In genomic region chr1:1170215-1170890, GRCh38 we compare ENCODE assay signal across 22 cellular contexts. TPM values are rescaled to one million over a fixed set of nuclear protein-coding genes. Genes with fewer than 3 reads are reported as not detected.
DNase-seq lines count a peak whose midpoint lies in the region; ATAC-seq, FAIRE-seq and TF ChIP-seq lines count a peak whose summit lies in the region.
"Had no signal": no experiment of that assay in that cellular context is flagged by ENCODE, and none has a peak within 500 bp of the region (broad histone marks: within the 10 kb centered on the region; RNA-seq: fewer than 3 reads in every experiment).

No MANE protein-coding gene starts in this region.

- H3K4me3 ChIP-seq in HepG2 (replicated peaks in 1 of 3; ENCODE audit: insufficient read depth in 1 of 3, low read depth in 2 of 3, low read length in 3 of 3) (no peak overlapping the region), transverse colon (no peak overlapping the region)
- H3K4me3 ChIP-seq: cardiac muscle cell, lung, suprapubic skin had no signal

- H3K4me1 Mint-ChIP-seq in stimulated activated naive CD8-positive, alpha-beta T cell treated with anti-CD3 and anti-CD28 coated beads, Interleukin-15, amount 100 ng/mL, for 72 hours, result peaks cover 45% of the 10 kb centered on the region

- in situ Hi-C loops in HepG2 (cut with HindIII; ENCODE audit: extremely low pct_ligation_motif_present, low pct_unique_long_range_greater_than_20kb), result no loop called here
- in situ Hi-C loops in transverse colon (cut with MboI; ENCODE audit: low pct_ligation_motif_present in 1 of 4, low pct_unique_long_range_greater_than_20kb in 1 of 4, low sequenced_read_pairs in 3 of 4), result no loop called here

- no TSS peak for BruUV-seq in HepG2 (replicated peaks; lab: Mats Ljungman, UMichigan)

- FAIRE-seq in HepG2 (lab: Jason Lieb, UNC), result no peak
- FAIRE-seq in GM19239 (lab: Jason Lieb, UNC), result no peak

- no peak for DNase-seq in stimulated activated naive CD8-positive, alpha-beta T cell treated with anti-CD3 and anti-CD28 coated beads, Interleukin-15, amount 100 ng/mL, for 72 hours
- no peak for DNase-seq in stimulated activated naive CD8-positive, alpha-beta T cell treated with anti-CD3 and anti-CD28 coated beads, Interleukin-15, Interleukin-2, amounts not matched to agents 100 U/mL and 50 U/mL, for 24 hours
- DNase-seq in amniotic epithelial cell (ENCODE audit: low read depth) (peak; percentile 13), HepG2 (ENCODE audit: low spot score) (no peak), transverse colon (no peak), T-helper 2 cell (no peak), NCI-H345 (lab: John Stamatoyannopoulos, UW) (no peak), GM19239 (ENCODE audit: insufficient read length, low spot score) (no peak)
- DNase-seq: activated CD4-positive, alpha-beta T cell treated with anti-CD3 and anti-CD28 coated beads, Interleukin-2, amount 50 U/mL, for 1 hour; activated T-cell treated with anti-CD3 and anti-CD28 coated beads, Interleukin-2, amount 50 U/mL, for 72 hours; effector memory CD8-positive, alpha-beta T cell; GDM1; GOT3; NCI-H2081 treated with DMSO at 0.1 percent for 48 hours; NCI-H526 treated with DMSO at 0.1 percent for 48 hours; OCI-M1 had no signal

- H3K36me3 ChIP-seq in HepG2 (replicated peaks in 1 of 2; ENCODE audit: control insufficient read depth in 1 of 2, insufficient read depth in 2 of 2, low read length in 2 of 2), result no peaks in the 10 kb centered on the region
- H3K36me3 ChIP-seq in transverse colon, result no peaks in the 10 kb centered on the region
- H3K36me3 ChIP-seq: cardiac muscle cell, suprapubic skin had no signal

- H4K20me1 ChIP-seq in HepG2 (ENCODE audit: insufficient read depth, low read length), result no peaks in the 10 kb centered on the region

- H3K9me3 ChIP-seq in HepG2 (ENCODE audit: low read length) (no peaks in the 10 kb centered on the region), transverse colon (no peaks in the 10 kb centered on the region)
- H3K9me3 ChIP-seq: Caco-2, suprapubic skin had no signal

- ATAC-seq in stimulated activated naive CD8-positive, alpha-beta T cell treated with anti-CD3 and anti-CD28 coated beads, Interleukin-15, amount 100 ng/mL, for 72 hours, result no peak
- no peak for ATAC-seq in stimulated activated naive CD8-positive, alpha-beta T cell treated with anti-CD3 and anti-CD28 coated beads, Interleukin-15, Interleukin-2, amounts not matched to agents 100 U/mL and 50 U/mL, for 24 hours
- no peak for ATAC-seq in HepG2
- ATAC-seq: activated T-cell treated with anti-CD3 and anti-CD28 coated beads, Interleukin-2, amount 50 U/mL, for 72 hours; effector memory CD8-positive, alpha-beta T cell; right cardiac atrium had no signal

- no peak overlapping the region for H3K4me2 ChIP-seq in HepG2 (ENCODE audit: low read depth, low read length)

- 67% methylated on average over 14 of the region's 19 CpGs for WGBS in HepG2 (ENCODE audit: low lambda C conversion rate)
- WGBS in transverse colon (ENCODE audit: low coverage in 1 of 2), 2 donors, result 41% methylated on average over 19 of the region's 19 CpGs; no CpG with 5 or more reads in 1 of the 2 donors

- peak overlapping the region in 1 of 2 donors; percentile 83 for H3K27ac Mint-ChIP-seq in stimulated activated naive CD8-positive, alpha-beta T cell treated with anti-CD3 and anti-CD28 coated beads, Interleukin-15, amount 100 ng/mL, for 72 hours
- H3K27ac Mint-ChIP-seq: activated T-cell treated with anti-CD3 and anti-CD28 coated beads, Interleukin-2, amount 50 U/mL, for 72 hours had no signal

- no peak overlapping the region for H3K27ac ChIP-seq in HepG2 (ENCODE audit: extremely low read length, insufficient read depth, low read length)
- peak overlapping the region in 2 of 4 donors; percentile 6 to 98 for H3K27ac ChIP-seq in transverse colon
- H3K27ac ChIP-seq: cardiac muscle cell, suprapubic skin had no signal

- H3K9ac ChIP-seq in HepG2 (ENCODE audit: insufficient read depth, low read depth, low read length), result no peak overlapping the region

- peaks cover 18 to 35% of the 10 kb centered on the region in 2 experiments for H3K27me3 ChIP-seq in HepG2 (ENCODE audit: control insufficient read depth in 1 of 2, insufficient read depth in 2 of 2, low read length in 2 of 2)
- peaks cover 53% of the 10 kb centered on the region for H3K27me3 ChIP-seq in transverse colon

- TF ChIP-seq EP300 in HepG2 (IDR thresholded peaks at IDR 0.05; ENCODE audit: low read depth in 2 of 2, low read length in 2 of 2) (no peak), HepG2 (CRISPR knock-in tag; IDR thresholded peaks at IDR 0.05; ENCODE audit: borderline replicate concordance) (no peak), transverse colon (IDR thresholded peaks at IDR 0.05; ENCODE audit: low read depth) (no peak)

- H3K27me3 Mint-ChIP-seq in stimulated activated naive CD8-positive, alpha-beta T cell treated with anti-CD3 and anti-CD28 coated beads, Interleukin-15, amount 100 ng/mL, for 72 hours, result peaks cover 25% of the 10 kb centered on the region

- intact Hi-C loops in HepG2 (cut with micrococcal nuclease; ENCODE audit: unreplicated experiment) (loop anchor here (10.0 kb wide), 1 partner anchor 64 kb away; the partner anchor contains the start of genes B3GALT6 and SDF4), transverse colon (cut with DNase I; ENCODE audit: low total_unique reads) (no loop called here)

- H3K4me3 Mint-ChIP-seq in stimulated activated naive CD8-positive, alpha-beta T cell treated with anti-CD3 and anti-CD28 coated beads, Interleukin-15, amount 100 ng/mL, for 72 hours, result peak overlapping the region; percentile 23 to 63

- no peaks in the 10 kb centered on the region for H3K79me2 ChIP-seq in HepG2 (ENCODE audit: insufficient read depth, low read length)

- TF ChIP-seq CTCF in HepG2 (CRISPR knock-in tag; IDR thresholded peaks at IDR 0.05), result no peak
- TF ChIP-seq CTCF in transverse colon (IDR thresholded peaks at IDR 0.05), result no peak

- TF ChIP-seq POLR2A in HepG2 (IDR thresholded peaks at IDR 0.05; ENCODE audit: insufficient read depth in 1 of 2, low read depth in 2 of 2, low read length in 2 of 2), result no peak
- peak; percentile 19 for TF ChIP-seq POLR2A in transverse colon (IDR thresholded peaks at IDR 0.05)

- POLR2A ChIA-PET in HepG2 (lab: Yijun Ruan, JAX), result interaction anchor here (1.6 to 7.4 kb wide), 2 partner anchors 43 to 47 kb away, joined by 5 to 93 read pairs; no protein-coding TSS in a partner anchor

- CTCF ChIA-PET in HepG2 (lab: Yijun Ruan, JAX; ENCODE audit: low intra/inter-chr PET ratio, low total read pairs), result no interaction called here

- peaks cover 55% of the 10 kb centered on the region for H3K4me1 ChIP-seq in HepG2 (ENCODE audit: insufficient read depth, low read length)
- H3K4me1 ChIP-seq in transverse colon, result peaks cover 0 to 23% (median 10%) of the 10 kb centered on the region in 4 donors

- H2AFZ ChIP-seq in HepG2 (ENCODE audit: low read length), result no peak overlapping the region

- H3K9me3 Mint-ChIP-seq in stimulated activated naive CD8-positive, alpha-beta T cell treated with anti-CD3 and anti-CD28 coated beads, Interleukin-15, amount 100 ng/mL, for 72 hours, result no peaks in the 10 kb centered on the region
- H3K9me3 Mint-ChIP-seq: activated T-cell treated with anti-CD3 and anti-CD28 coated beads, Interleukin-2, amount 50 U/mL, for 72 hours; effector memory CD8-positive, alpha-beta T cell had no signal

- no peak for TF ChIP-seq RAD21 in HepG2 (CRISPR knock-in tag; IDR thresholded peaks at IDR 0.05)

RNA-seq across cellular contexts. Expression of gene TTLL10, which starts 3.3 kb away (rescaled TPM):
- total RNA-seq in HepG2 (2016; rRNA removed; fragmentation: Illumina TruSeq; extraction: Trizol), result not detected in 2 replicates
- total RNA-seq in HepG2 (2016; cell fraction: cytosol; rRNA removed; fragmentation: Illumina TruSeq; extraction: Trizol; ENCODE audit: low read depth), result not detected in 2 replicates
- not detected in 2 replicates for total RNA-seq in HepG2 (2016; cell fraction: insoluble cytoplasmic fraction; rRNA removed; fragmentation: Illumina TruSeq; extraction: Trizol)
- not detected in 2 replicates for total RNA-seq in HepG2 (2016; cell fraction: membrane; rRNA removed; fragmentation: Illumina TruSeq; extraction: Trizol)
- not detected in 2 replicates for total RNA-seq in HepG2 (2016; cell fraction: nucleus; rRNA removed; fragmentation: Illumina TruSeq; extraction: Trizol)
- not detected in 2 replicates for polyA plus RNA-seq in HepG2 (2011; rRNA removed)
- 0.06 and 0.08 TPM in 2 replicates for polyA plus RNA-seq in HepG2 (2011; cell fraction: cytosol; rRNA removed)
- 0.24 and 0.48 TPM in 2 replicates for polyA plus RNA-seq in HepG2 (2011; cell fraction: nucleus; rRNA removed)
- 0.07 TPM in 1 of 2 replicates, not detected in the other for polyA plus RNA-seq in HepG2 (2012)
- not detected in 2 replicates for polyA plus RNA-seq in HepG2 (2016; cell fraction: cytosol; fragmentation: Illumina TruSeq; extraction: Trizol; ENCODE audit: low read depth)
- not detected in 2 replicates for polyA plus RNA-seq in HepG2 (2016; cell fraction: insoluble cytoplasmic fraction; fragmentation: Illumina TruSeq; extraction: Trizol; ENCODE audit: low read depth)
- polyA plus RNA-seq in HepG2 (2016; cell fraction: membrane; fragmentation: Illumina TruSeq; extraction: Trizol; ENCODE audit: low read depth), result not detected in 2 replicates
- polyA plus RNA-seq in HepG2 (2016; cell fraction: nucleus; fragmentation: Illumina TruSeq; extraction: Trizol; ENCODE audit: insufficient read depth, low read depth), result not detected in 2 replicates
- 0.18 TPM in 1 of 2 replicates, not detected in the other for polyA minus RNA-seq in HepG2 (2011; rRNA and poly(A)+ RNA removed; ENCODE audit: low replicate concordance)
- polyA minus RNA-seq in HepG2 (2011; cell fraction: cytosol; rRNA and poly(A)+ RNA removed), result not detected in 2 replicates
- not detected in 2 replicates for polyA minus RNA-seq in HepG2 (2011; cell fraction: nucleus; rRNA and poly(A)+ RNA removed)
- under 1 TPM in 2 of 4 donors, not detected in 2; 0.40 to 0.48 TPM for total RNA-seq in transverse colon
- total RNA-seq: cardiac muscle cell, MCF 10A, right cardiac atrium, suprapubic skin had no signal

RNA-seq across cellular contexts. Expression of gene TNFRSF18, which starts 36.0 kb away (rescaled TPM):
- not detected in 2 replicates for total RNA-seq in HepG2 (2016; rRNA removed; fragmentation: Illumina TruSeq; extraction: Trizol)
- not detected in 2 replicates for total RNA-seq in HepG2 (2016; cell fraction: cytosol; rRNA removed; fragmentation: Illumina TruSeq; extraction: Trizol; ENCODE audit: low read depth)
- not detected in 2 replicates for total RNA-seq in HepG2 (2016; cell fraction: insoluble cytoplasmic fraction; rRNA removed; fragmentation: Illumina TruSeq; extraction: Trizol)
- total RNA-seq in HepG2 (2016; cell fraction: membrane; rRNA removed; fragmentation: Illumina TruSeq; extraction: Trizol), result not detected in 2 replicates
- not detected in 2 replicates for total RNA-seq in HepG2 (2016; cell fraction: nucleus; rRNA removed; fragmentation: Illumina TruSeq; extraction: Trizol)
- not detected in 2 replicates for polyA plus RNA-seq in HepG2 (2011; rRNA removed)
- not detected in 2 replicates for polyA plus RNA-seq in HepG2 (2011; cell fraction: cytosol; rRNA removed)
- polyA plus RNA-seq in HepG2 (2011; cell fraction: nucleus; rRNA removed), result 0.19 TPM in 1 of 2 replicates, not detected in the other
- polyA plus RNA-seq in HepG2 (2012), result not detected in 2 replicates
- polyA plus RNA-seq in HepG2 (2016; cell fraction: cytosol; fragmentation: Illumina TruSeq; extraction: Trizol; ENCODE audit: low read depth), result not detected in 2 replicates
- polyA plus RNA-seq in HepG2 (2016; cell fraction: insoluble cytoplasmic fraction; fragmentation: Illumina TruSeq; extraction: Trizol; ENCODE audit: low read depth), result not detected in 2 replicates
- not detected in 2 replicates for polyA plus RNA-seq in HepG2 (2016; cell fraction: membrane; fragmentation: Illumina TruSeq; extraction: Trizol; ENCODE audit: low read depth)
- polyA plus RNA-seq in HepG2 (2016; cell fraction: nucleus; fragmentation: Illumina TruSeq; extraction: Trizol; ENCODE audit: insufficient read depth, low read depth), result not detected in 2 replicates
- polyA minus RNA-seq in HepG2 (2011; rRNA and poly(A)+ RNA removed; ENCODE audit: low replicate concordance), result not detected in 2 replicates
- polyA minus RNA-seq in HepG2 (2011; cell fraction: cytosol; rRNA and poly(A)+ RNA removed), result not detected in 2 replicates
- polyA minus RNA-seq in HepG2 (2011; cell fraction: nucleus; rRNA and poly(A)+ RNA removed), result not detected in 2 replicates
- 1 to 10 TPM in 2 of 4 donors, not detected in 2; 3.3 to 7.9 TPM for total RNA-seq in transverse colon
- total RNA-seq: Caco-2, cardiac muscle cell, MCF 10A had no signal

RNA-seq across cellular contexts. Expression of gene TNFRSF4, which starts 43.6 kb away (rescaled TPM):
- total RNA-seq in HepG2 (2016; rRNA removed; fragmentation: Illumina TruSeq; extraction: Trizol) (not detected in 2 replicates), transverse colon (1 to 10 TPM in 1 of 4 donors, under 1 TPM in 1, not detected in 2; 0.55 to 4.8 TPM)
- not detected in 2 replicates for total RNA-seq in HepG2 (2016; cell fraction: cytosol; rRNA removed; fragmentation: Illumina TruSeq; extraction: Trizol; ENCODE audit: low read depth)
- not detected in 2 replicates for total RNA-seq in HepG2 (2016; cell fraction: insoluble cytoplasmic fraction; rRNA removed; fragmentation: Illumina TruSeq; extraction: Trizol)
- total RNA-seq in HepG2 (2016; cell fraction: membrane; rRNA removed; fragmentation: Illumina TruSeq; extraction: Trizol), result not detected in 2 replicates
- total RNA-seq in HepG2 (2016; cell fraction: nucleus; rRNA removed; fragmentation: Illumina TruSeq; extraction: Trizol), result not detected in 2 replicates
- 0.21 TPM in 1 of 2 replicates, not detected in the other for polyA plus RNA-seq in HepG2 (2011; rRNA removed)
- 0.03 TPM in 1 of 2 replicates, not detected in the other for polyA plus RNA-seq in HepG2 (2011; cell fraction: cytosol; rRNA removed)
- polyA plus RNA-seq in HepG2 (2011; cell fraction: nucleus; rRNA removed), result 0.18 and 0.28 TPM in 2 replicates
- not detected in 2 replicates for polyA plus RNA-seq in HepG2 (2012)
- polyA plus RNA-seq in HepG2 (2016; cell fraction: cytosol; fragmentation: Illumina TruSeq; extraction: Trizol; ENCODE audit: low read depth), result not detected in 2 replicates
- not detected in 2 replicates for polyA plus RNA-seq in HepG2 (2016; cell fraction: insoluble cytoplasmic fraction; fragmentation: Illumina TruSeq; extraction: Trizol; ENCODE audit: low read depth)
- not detected in 2 replicates for polyA plus RNA-seq in HepG2 (2016; cell fraction: membrane; fragmentation: Illumina TruSeq; extraction: Trizol; ENCODE audit: low read depth)
- polyA plus RNA-seq in HepG2 (2016; cell fraction: nucleus; fragmentation: Illumina TruSeq; extraction: Trizol; ENCODE audit: insufficient read depth, low read depth), result not detected in 2 replicates
- not detected in 2 replicates for polyA minus RNA-seq in HepG2 (2011; rRNA and poly(A)+ RNA removed; ENCODE audit: low replicate concordance)
- not detected in 2 replicates for polyA minus RNA-seq in HepG2 (2011; cell fraction: cytosol; rRNA and poly(A)+ RNA removed)
- not detected in 2 replicates for polyA minus RNA-seq in HepG2 (2011; cell fraction: nucleus; rRNA and poly(A)+ RNA removed)
- total RNA-seq: Caco-2, cardiac muscle cell, MCF 10A had no signal
- polyA plus RNA-seq: cardiac muscle cell had no signal

RNA-seq across cellular contexts. Expression of gene C1orf159, which starts 54.5 kb away (rescaled TPM):
- 3.8 and 6.7 TPM in 2 replicates for total RNA-seq in HepG2 (2016; rRNA removed; fragmentation: Illumina TruSeq; extraction: Trizol)
- 6.3 and 6.8 TPM in 2 replicates for total RNA-seq in HepG2 (2016; cell fraction: cytosol; rRNA removed; fragmentation: Illumina TruSeq; extraction: Trizol; ENCODE audit: low read depth)
- total RNA-seq in HepG2 (2016; cell fraction: insoluble cytoplasmic fraction; rRNA removed; fragmentation: Illumina TruSeq; extraction: Trizol), result 3.6 and 6.6 TPM in 2 replicates
- total RNA-seq in HepG2 (2016; cell fraction: membrane; rRNA removed; fragmentation: Illumina TruSeq; extraction: Trizol), result 7.4 and 7.9 TPM in 2 replicates
- 6.3 and 7.7 TPM in 2 replicates for total RNA-seq in HepG2 (2016; cell fraction: nucleus; rRNA removed; fragmentation: Illumina TruSeq; extraction: Trizol)
- polyA plus RNA-seq in HepG2 (2011; rRNA removed), result 3.8 and 4.2 TPM in 2 replicates
- 1.7 and 4.2 TPM in 2 replicates for polyA plus RNA-seq in HepG2 (2011; cell fraction: cytosol; rRNA removed)
- polyA plus RNA-seq in HepG2 (2011; cell fraction: nucleus; rRNA removed), result 22.9 and 35.9 TPM in 2 replicates
- polyA plus RNA-seq in HepG2 (2012), result 2.8 and 3.2 TPM in 2 replicates
- 4.7 and 6.0 TPM in 2 replicates for polyA plus RNA-seq in HepG2 (2016; cell fraction: cytosol; fragmentation: Illumina TruSeq; extraction: Trizol; ENCODE audit: low read depth)
- polyA plus RNA-seq in HepG2 (2016; cell fraction: insoluble cytoplasmic fraction; fragmentation: Illumina TruSeq; extraction: Trizol; ENCODE audit: low read depth), result 3.5 and 4.0 TPM in 2 replicates
- 7.0 and 8.1 TPM in 2 replicates for polyA plus RNA-seq in HepG2 (2016; cell fraction: membrane; fragmentation: Illumina TruSeq; extraction: Trizol; ENCODE audit: low read depth)
- polyA plus RNA-seq in HepG2 (2016; cell fraction: nucleus; fragmentation: Illumina TruSeq; extraction: Trizol; ENCODE audit: insufficient read depth, low read depth), result 19.9 and 20.1 TPM in 2 replicates
- polyA minus RNA-seq in HepG2 (2011; rRNA and poly(A)+ RNA removed; ENCODE audit: low replicate concordance), result 2.9 and 5.6 TPM in 2 replicates
- 2.1 and 2.2 TPM in 2 replicates for polyA minus RNA-seq in HepG2 (2011; cell fraction: cytosol; rRNA and poly(A)+ RNA removed)
- polyA minus RNA-seq in HepG2 (2011; cell fraction: nucleus; rRNA and poly(A)+ RNA removed), result 3.7 and 4.5 TPM in 2 replicates
- total RNA-seq in transverse colon, result 100 to 1,000 TPM in 1 of 4 donors, 10 to 100 TPM in 3; 23.6 to 108 (median 47.3) TPM
